In the genomic region with DNA sequence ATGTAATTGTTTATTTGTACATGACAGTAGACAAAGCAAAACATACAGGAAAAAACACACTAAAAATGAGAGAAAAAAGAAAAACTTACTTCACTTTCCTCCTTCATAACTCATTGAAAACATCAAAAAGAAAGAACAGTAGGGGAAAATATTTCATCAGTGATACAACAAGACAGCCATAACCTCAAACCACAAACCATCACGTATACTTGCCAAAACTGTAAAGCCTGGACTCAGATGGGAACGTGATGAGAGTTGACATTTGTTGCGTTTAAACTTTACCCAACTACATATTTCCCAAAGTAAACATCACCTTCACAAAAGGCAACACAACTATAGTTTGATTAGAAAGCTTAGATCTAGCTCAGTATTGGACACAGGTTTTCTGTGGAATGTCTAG, we compare ENCODE assay signal across 14 cellular contexts.
DNase-seq lines count a peak whose midpoint lies in the region; ATAC-seq and TF ChIP-seq lines count a peak whose summit lies in the region.
"Had no signal": no experiment of that assay in that cellular context is flagged by ENCODE, and none has a peak within 500 bp of the region (broad histone marks: within the 10 kb centered on the region; RNA-seq: fewer than 3 reads in every experiment).

No MANE protein-coding gene starts in this region.

- intact Hi-C loops in PC-3 (cut with micrococcal nuclease) = no loop called here

- H3K27ac ChIP-seq in PC-3 (ENCODE audit: low read length) = no peak overlapping the region
- H3K27ac ChIP-seq in epithelial cell of prostate = no peak overlapping the region
- H3K27ac ChIP-seq: right lobe of liver, RWPE1 had no signal

- POLR2A ChIA-PET in PC-3 (lab: Charles Lee; ENCODE audit: unreplicated experiment) = no interaction called here
- POLR2A ChIA-PET in HEK293T (lab: Yijun Ruan, JAX) = no interaction called here

- H3K9ac ChIP-seq in PC-3 (ENCODE audit: low read length) = no peak overlapping the region

- no peaks in the 10 kb centered on the region for H3F3A ChIP-seq in PC-3 (ENCODE audit: low read length, unreplicated experiment)

- H3K4me1 ChIP-seq in PC-3 (ENCODE audit: insufficient read depth, low read length) = peaks cover 26% of the 10 kb centered on the region
- H3K4me1 ChIP-seq: right lobe of liver had no signal

- no peaks in the 10 kb centered on the region for H3K36me3 ChIP-seq in PC-3 (ENCODE audit: low read depth, low read length)
- H3K36me3 ChIP-seq: right lobe of liver had no signal

- TF ChIP-seq CTCF in PC-3 (conservative IDR thresholded peaks at IDR 0.05; ENCODE audit: low read depth, low read length) = no peak

- no peak overlapping the region for H3K4me3 ChIP-seq in PC-3 (ENCODE audit: low read length)
- H3K4me3 ChIP-seq: right lobe of liver had no signal

- DNase-seq in EH (ENCODE audit: low read depth) (peak; percentile 81), PC-3 (peak; percentile 78), epithelial cell of prostate (ENCODE audit: low read depth, low spot score) (peak; percentile 12), renal cortical epithelial cell (ENCODE audit: low read depth) (peak; percentile 39), HEK293T (ENCODE audit: extremely low spot score) (no peak), cortex of kidney (lab: John Stamatoyannopoulos, UW) (no peak)
- DNase-seq: activated CD8-positive, alpha-beta memory T cell treated with anti-CD3 and anti-CD28 coated beads, Interleukin-2, amount 10 ng/mL, durations not matched to agents 7 days and 5 days; DMS79; MV-4-11; NCI-H446 treated with DMSO at 0.1 percent for 48 hours; right lobe of liver had no signal

- no peaks in the 10 kb centered on the region for H4K20me1 ChIP-seq in PC-3 (ENCODE audit: low read length)

- no peaks in the 10 kb centered on the region for H3K79me2 ChIP-seq in PC-3 (ENCODE audit: low read length)

- no TSS peak for BruUV-seq in PC-3 (replicated peaks; lab: Mats Ljungman, UMichigan)

- CTCF ChIA-PET in PC-3 (lab: Charles Lee) = no interaction called here
- CTCF ChIA-PET in HEK293T (lab: Yijun Ruan, JAX) = no interaction called here

- ATAC-seq in PC-3 (peak; percentile 64), GM21723 (IDR thresholded peaks at IDR 0.05; ENCODE audit: unreplicated experiment) (no peak), HG02970 (IDR thresholded peaks at IDR 0.05; ENCODE audit: low FRiP score, unreplicated experiment) (no peak)
- ATAC-seq: activated CD8-positive, alpha-beta memory T cell treated with anti-CD3 and anti-CD28 coated beads, Interleukin-2, amount 10 ng/mL, durations not matched to agents 7 days and 5 days; right lobe of liver had no signal

- H2AFZ ChIP-seq in PC-3 (ENCODE audit: low read length) = peak overlapping the region; percentile 43

- no peaks in the 10 kb centered on the region for H3K27me3 ChIP-seq in PC-3 (ENCODE audit: low read length)
- H3K27me3 ChIP-seq: right lobe of liver had no signal

- H3K9me2 ChIP-seq in PC-3 (replicated peaks; ENCODE audit: low read length) = no peaks in the 10 kb centered on the region

- H3K4me2 ChIP-seq in PC-3 (ENCODE audit: low read length) = peak overlapping the region; percentile 22

- no peaks in the 10 kb centered on the region for H3K9me3 ChIP-seq in PC-3 (ENCODE audit: low read length)
- H3K9me3 ChIP-seq: right lobe of liver had no signal

TF ChIP-seq in HEK293T, 16 proteins besides CTCF, POLR2A, EP300 and RAD21:
- TF ChIP-seq ZNF384 (IDR thresholded peaks at IDR 0.05) (no peak), SUZ12 (IDR thresholded peaks at IDR 0.05) (no peak), TARDBP (IDR thresholded peaks at IDR 0.05) (no peak)
TF ChIP-seq in HEK293T: peak in this region for 0.

Comparison
In these comparisons a context has a peak if more than half of its experiments do, and no peak if none do; other contexts are left out.
1. DNase-seq: peak in EH (single experiment), PC-3 (single experiment), epithelial cell of prostate (single experiment) and renal cortical epithelial cell (single experiment); none in HEK293T (single experiment) and cortex of kidney (single experiment).